17 cellular contexts compared by ENCODE assay signal in the genomic region with DNA sequence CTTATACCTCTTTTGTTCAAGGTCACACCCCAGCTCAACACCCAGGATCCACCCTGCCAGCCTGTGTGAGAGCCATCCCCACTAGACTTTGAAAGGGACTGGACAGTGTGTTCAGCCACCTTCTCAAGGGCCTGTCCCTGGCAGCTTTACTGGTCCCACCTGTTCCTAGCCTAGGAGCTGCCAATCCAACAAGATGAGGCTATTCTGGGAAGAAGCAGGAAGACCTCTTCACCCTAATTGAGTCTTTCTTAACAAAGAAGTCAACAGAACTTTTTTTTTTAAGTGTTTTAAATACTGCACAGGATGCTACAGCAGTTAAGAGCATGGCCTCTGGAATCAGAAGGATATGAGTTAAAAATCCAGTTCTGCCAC.
"Had no signal": no experiment of that assay in that cellular context is flagged by ENCODE, and none has a peak within 500 bp of the region (broad histone marks: within the 10 kb centered on the region; RNA-seq: fewer than 3 reads in every experiment).

No MANE protein-coding gene starts in this region.

- H3K4me3 Mint-ChIP-seq: activated CD8-positive, alpha-beta memory T cell treated with anti-CD3 and anti-CD28 coated beads, Interleukin-2, amount 10 ng/mL, durations not matched to agents 7 days and 5 days; activated naive CD4-positive, alpha-beta T cell treated with anti-CD3 and anti-CD28 coated beads, Interleukin-2, amount 10 ng/mL, durations not matched to agents 7 days and 5 days; memory B cell; naive thymus-derived CD8-positive, alpha-beta T cell; stimulated activated naive CD8-positive, alpha-beta T cell treated with anti-CD3 and anti-CD28 coated beads, Interleukin-15, amount 100 ng/mL, for 72 hours; T-helper 17 cell had no signal

- H3K9me3 ChIP-seq: mucosa of descending colon had no signal

- H3K36me3 Mint-ChIP-seq: activated CD8-positive, alpha-beta memory T cell treated with anti-CD3 and anti-CD28 coated beads, Interleukin-2, amount 10 ng/mL, durations not matched to agents 7 days and 5 days; activated naive CD4-positive, alpha-beta T cell treated with anti-CD3 and anti-CD28 coated beads, Interleukin-2, amount 10 ng/mL, durations not matched to agents 7 days and 5 days had no signal

- H3K27ac Mint-ChIP-seq: activated CD8-positive, alpha-beta memory T cell treated with anti-CD3 and anti-CD28 coated beads, Interleukin-2, amount 10 ng/mL, durations not matched to agents 7 days and 5 days; activated naive CD4-positive, alpha-beta T cell treated with anti-CD3 and anti-CD28 coated beads, Interleukin-2, amount 10 ng/mL, durations not matched to agents 7 days and 5 days; activated T-helper 2 cell treated with anti-CD3 and anti-CD28 coated beads, Interferon-gamma antibody, Interleukin-2, Interleukin-4, amounts not matched to agents 10 μg/mL and 5 μg/mL and 100 μg/mL, durations not matched to agents 14 hours and 24 hours and 36 hours; memory B cell; naive thymus-derived CD8-positive, alpha-beta T cell; T-helper 17 cell had no signal

- H3K9me3 Mint-ChIP-seq: activated naive CD4-positive, alpha-beta T cell treated with anti-CD3 and anti-CD28 coated beads, Interleukin-2, amount 10 ng/mL, durations not matched to agents 7 days and 5 days; activated T-helper 2 cell treated with anti-CD3 and anti-CD28 coated beads, Interferon-gamma antibody, Interleukin-2, Interleukin-4, amounts not matched to agents 10 μg/mL and 5 μg/mL and 100 μg/mL, durations not matched to agents 14 hours and 24 hours and 36 hours; memory B cell; stimulated activated naive CD8-positive, alpha-beta T cell treated with anti-CD3 and anti-CD28 coated beads, Interleukin-15, amount 100 ng/mL, for 72 hours had no signal

- H3K27ac ChIP-seq: WERI-Rb-1 had no signal

- H3K36me3 ChIP-seq: WERI-Rb-1 had no signal

- H3K27me3 Mint-ChIP-seq: activated CD8-positive, alpha-beta memory T cell treated with anti-CD3 and anti-CD28 coated beads, Interleukin-2, amount 10 ng/mL, durations not matched to agents 7 days and 5 days; activated naive CD4-positive, alpha-beta T cell treated with anti-CD3 and anti-CD28 coated beads, Interleukin-2, amount 10 ng/mL, durations not matched to agents 7 days and 5 days; memory B cell; naive thymus-derived CD8-positive, alpha-beta T cell; stimulated activated naive CD8-positive, alpha-beta T cell treated with anti-CD3 and anti-CD28 coated beads, Interleukin-15, amount 100 ng/mL, for 72 hours; T-helper 17 cell had no signal

- H3K4me3 ChIP-seq: mucosa of descending colon had no signal

- ATAC-seq: activated CD8-positive, alpha-beta memory T cell treated with anti-CD3 and anti-CD28 coated beads, Interleukin-2, amount 10 ng/mL, durations not matched to agents 7 days and 5 days; mucosa of descending colon; naive thymus-derived CD8-positive, alpha-beta T cell; stimulated activated naive CD8-positive, alpha-beta T cell treated with anti-CD3 and anti-CD28 coated beads, Interleukin-15, amount 100 ng/mL, for 72 hours; T-helper 17 cell had no signal

- H3K4me1 Mint-ChIP-seq: activated CD8-positive, alpha-beta memory T cell treated with anti-CD3 and anti-CD28 coated beads, Interleukin-2, amount 10 ng/mL, durations not matched to agents 7 days and 5 days; activated naive CD4-positive, alpha-beta T cell treated with anti-CD3 and anti-CD28 coated beads, Interleukin-2, amount 10 ng/mL, durations not matched to agents 7 days and 5 days; naive thymus-derived CD8-positive, alpha-beta T cell; stimulated activated naive CD8-positive, alpha-beta T cell treated with anti-CD3 and anti-CD28 coated beads, Interleukin-15, amount 100 ng/mL, for 72 hours; T-helper 17 cell had no signal

- DNase-seq: activated CD4-positive, alpha-beta T cell treated with anti-CD3 and anti-CD28 coated beads, Interleukin-2, amount 50 U/mL, for 48 hours; activated CD8-positive, alpha-beta memory T cell treated with anti-CD3 and anti-CD28 coated beads, Interleukin-2, amount 10 ng/mL, durations not matched to agents 7 days and 5 days; activated naive CD4-positive, alpha-beta T cell treated with anti-CD3 and anti-CD28 coated beads, Interleukin-2, amount 10 ng/mL, durations not matched to agents 7 days and 5 days; activated T-cell treated with anti-CD3 and anti-CD28 coated beads, Interleukin-2, amount 50 U/mL, for 1 hour; central memory CD4-positive, alpha-beta T cell; cortex of kidney; effector CD8-positive, alpha-beta T cell; foreskin melanocyte; mucosa of descending colon; naive thymus-derived CD8-positive, alpha-beta T cell; nucleus accumbens; posterior cingulate gyrus; stimulated activated naive CD8-positive, alpha-beta T cell treated with anti-CD3 and anti-CD28 coated beads, Interleukin-15, amount 100 ng/mL, for 72 hours; T-helper 17 cell; WERI-Rb-1 had no signal
